In genomic region chr6:24882835-24883555, GRCh38 we compare ENCODE assay signal across 13 cellular contexts. TPM values are rescaled to one million over a fixed set of nuclear protein-coding genes. Genes with fewer than 3 reads are reported as not detected.
DNase-seq lines count a peak whose midpoint lies in the region; ATAC-seq and TF ChIP-seq lines count a peak whose summit lies in the region.
"Had no signal": no experiment of that assay in that cellular context is flagged by ENCODE, and none has a peak within 500 bp of the region (broad histone marks: within the 10 kb centered on the region; RNA-seq: fewer than 3 reads in every experiment).

No MANE protein-coding gene starts in this region.

- H3K27me3 ChIP-seq in BLaER1 (no peaks in the 10 kb centered on the region), mesendoderm (ENCODE audit: insufficient read depth, low read length, poor library complexity) (no peaks in the 10 kb centered on the region), colonic mucosa (no peaks in the 10 kb centered on the region)
- H3K27me3 ChIP-seq: breast epithelium had no signal

- H3K4me3 ChIP-seq in BLaER1: no peak overlapping the region
- H3K4me3 ChIP-seq in GM12865 (ENCODE audit: low read depth, low read length): no peak overlapping the region
- no peak overlapping the region for H3K4me3 ChIP-seq in mesendoderm (ENCODE audit: low read length)
- H3K4me3 ChIP-seq in colonic mucosa: no peak overlapping the region
- H3K4me3 ChIP-seq: breast epithelium had no signal

- peaks cover 6% of the 10 kb centered on the region for H3K9me3 Mint-ChIP-seq in activated CD8-positive, alpha-beta T cell treated with anti-CD3 and anti-CD28 coated beads, Interleukin-2, amount 10 ng/mL, durations not matched to agents 7 days and 5 days (ENCODE audit: insufficient read depth)
- H3K9me3 Mint-ChIP-seq in glutamatergic neuron (ENCODE audit: unreplicated experiment): peaks cover 1% of the 10 kb centered on the region
- H3K9me3 Mint-ChIP-seq: endodermal cell had no signal

- H3K27me3 Mint-ChIP-seq in activated CD8-positive, alpha-beta T cell treated with anti-CD3 and anti-CD28 coated beads, Interleukin-2, amount 10 ng/mL, durations not matched to agents 7 days and 5 days (ENCODE audit: low read depth): no peaks in the 10 kb centered on the region
- H3K27me3 Mint-ChIP-seq in glutamatergic neuron (ENCODE audit: unreplicated experiment): peaks cover 7% of the 10 kb centered on the region

- no peak overlapping the region for H3K18ac ChIP-seq in mesendoderm (ENCODE audit: low read length)

- H3K79me1 ChIP-seq in mesendoderm (ENCODE audit: low read length): no peaks in the 10 kb centered on the region

- no peak overlapping the region for H3K56ac ChIP-seq in mesendoderm (ENCODE audit: low read length)

- no CpG with 5 or more reads among the region's 7 CpGs for WGBS in mesendoderm (ENCODE audit: extremely low coverage, insufficient coverage, low lambda C conversion rate)

- ATAC-seq in activated CD8-positive, alpha-beta T cell treated with anti-CD3 and anti-CD28 coated beads, Interleukin-2, amount 10 ng/mL, durations not matched to agents 7 days and 5 days: no peak
- no peak for ATAC-seq in HG02981 (IDR thresholded peaks at IDR 0.05; ENCODE audit: unreplicated experiment)
- no peak for ATAC-seq in HG03469 (IDR thresholded peaks at IDR 0.05; ENCODE audit: unreplicated experiment)

- peak overlapping the region; percentile 36 for H3K27ac Mint-ChIP-seq in activated CD8-positive, alpha-beta T cell treated with anti-CD3 and anti-CD28 coated beads, Interleukin-2, amount 10 ng/mL, durations not matched to agents 7 days and 5 days
- peak overlapping the region; percentile 31 for H3K27ac Mint-ChIP-seq in glutamatergic neuron (ENCODE audit: unreplicated experiment)
- H3K27ac Mint-ChIP-seq: endodermal cell had no signal

- peaks cover 18% of the 10 kb centered on the region for H3K9me3 ChIP-seq in BLaER1
- no peaks in the 10 kb centered on the region for H3K9me3 ChIP-seq in colonic mucosa
- H3K9me3 ChIP-seq: breast epithelium had no signal

- no peaks in the 10 kb centered on the region for H3K79me2 ChIP-seq in mesendoderm (ENCODE audit: control insufficient read depth, insufficient read depth, low read length)

- DNase-seq in GM12865 (ENCODE audit: low read depth) (peak; percentile 39), glutamatergic neuron (no peak), mesendoderm (no peak), colonic mucosa (no peak)
- DNase-seq in activated CD8-positive, alpha-beta T cell treated with anti-CD3 and anti-CD28 coated beads, Interleukin-2, amount 10 ng/mL, durations not matched to agents 7 days and 5 days: no peak
- DNase-seq: COR-L47, endodermal cell, NCI-H345 had no signal

- CTCF ChIA-PET in activated CD8-positive, alpha-beta T cell treated with anti-CD3 and anti-CD28 coated beads, Interleukin-2, amount 10 ng/mL, durations not matched to agents 7 days and 5 days (lab: Charles Lee): interaction anchor here (0.6 to 3.1 kb wide), 19 partner anchors 9 to 188 kb away, joined by 3 to 26 read pairs (median 4); no protein-coding TSS in a partner anchor

- no peak overlapping the region for H2BK5ac ChIP-seq in mesendoderm (ENCODE audit: low read length)

- no peak overlapping the region for H2AK5ac ChIP-seq in mesendoderm (ENCODE audit: low read length)

- no peak overlapping the region for H2BK15ac ChIP-seq in mesendoderm (replicated peaks; ENCODE audit: low read depth)

- POLR2A ChIA-PET in activated CD8-positive, alpha-beta T cell treated with anti-CD3 and anti-CD28 coated beads, Interleukin-2, amount 10 ng/mL, durations not matched to agents 7 days and 5 days (lab: Charles Lee): interaction anchor here (0.9 to 2.0 kb wide), 3 partner anchors 9 to 27 kb away, joined by 3 to 9 read pairs (median 3); no protein-coding TSS in a partner anchor

- H3K9ac ChIP-seq in BLaER1 (no peak overlapping the region), mesendoderm (ENCODE audit: low read length) (no peak overlapping the region), colonic mucosa (ENCODE audit: low read depth in 2 of 2, low read length in 2 of 2) (no peak overlapping the region)

- H4K8ac ChIP-seq in mesendoderm (ENCODE audit: low read depth, low read length): no peak overlapping the region

- H3K4me2 ChIP-seq in BLaER1 (peak overlapping the region; percentile 31), mesendoderm (ENCODE audit: low read length) (no peak overlapping the region)

- H4K5ac ChIP-seq in mesendoderm (ENCODE audit: low read length): no peak overlapping the region

- H3K23ac ChIP-seq in mesendoderm (ENCODE audit: low read length): no peak overlapping the region

- H3K36me3 ChIP-seq in BLaER1: peaks cover 13% of the 10 kb centered on the region
- no peaks in the 10 kb centered on the region for H3K36me3 ChIP-seq in mesendoderm (ENCODE audit: control insufficient read depth, insufficient read depth, low read length)
- no peaks in the 10 kb centered on the region for H3K36me3 ChIP-seq in colonic mucosa
- H3K36me3 ChIP-seq: breast epithelium had no signal

- no peak overlapping the region for H3K4ac ChIP-seq in mesendoderm (ENCODE audit: low read depth, low read length)

- no peak overlapping the region for H3K4me3 Mint-ChIP-seq in activated CD8-positive, alpha-beta T cell treated with anti-CD3 and anti-CD28 coated beads, Interleukin-2, amount 10 ng/mL, durations not matched to agents 7 days and 5 days
- H3K4me3 Mint-ChIP-seq in glutamatergic neuron (ENCODE audit: unreplicated experiment): no peak overlapping the region
- H3K4me3 Mint-ChIP-seq: endodermal cell had no signal

- H3K27ac ChIP-seq in BLaER1 (no peak overlapping the region), mesendoderm (ENCODE audit: low read depth, low read length) (no peak overlapping the region), colonic mucosa (no peak overlapping the region)

- peaks cover 25% of the 10 kb centered on the region for H3K4me1 ChIP-seq in BLaER1
- no peaks in the 10 kb centered on the region for H3K4me1 ChIP-seq in mesendoderm (ENCODE audit: control insufficient read depth, low read depth, low read length)
- no peaks in the 10 kb centered on the region for H3K4me1 ChIP-seq in colonic mucosa
- H3K4me1 ChIP-seq: breast epithelium had no signal

- H4K20me1 ChIP-seq in BLaER1: no peaks in the 10 kb centered on the region

- intact Hi-C loops in colonic mucosa (cut with DNase I): no loop called here

- H2BK120ac ChIP-seq in mesendoderm (ENCODE audit: low read depth, low read length): no peak overlapping the region

- TF ChIP-seq CTCF in GM12865 (IDR thresholded peaks at IDR 0.05; ENCODE audit: insufficient read depth, low read depth, low read length, missing control alignments) (no peak), glutamatergic neuron (IDR thresholded peaks at IDR 0.05; ENCODE audit: partially characterized antibody, unreplicated experiment) (no peak), colonic mucosa (IDR thresholded peaks at IDR 0.05) (no peak)

- H3K36me3 Mint-ChIP-seq in activated CD8-positive, alpha-beta T cell treated with anti-CD3 and anti-CD28 coated beads, Interleukin-2, amount 10 ng/mL, durations not matched to agents 7 days and 5 days (ENCODE audit: low read depth): peaks cover 76% of the 10 kb centered on the region
- H3K36me3 Mint-ChIP-seq in glutamatergic neuron (ENCODE audit: unreplicated experiment): peaks cover 2% of the 10 kb centered on the region

- peaks cover 61% of the 10 kb centered on the region for H3K4me1 Mint-ChIP-seq in activated CD8-positive, alpha-beta T cell treated with anti-CD3 and anti-CD28 coated beads, Interleukin-2, amount 10 ng/mL, durations not matched to agents 7 days and 5 days (ENCODE audit: low read depth)
- H3K4me1 Mint-ChIP-seq in glutamatergic neuron (ENCODE audit: low read depth, unreplicated experiment): peaks cover 23% of the 10 kb centered on the region

RNA-seq across cellular contexts. Expression of gene RIPOR2, which starts 52.8 kb away (rescaled TPM):
- total RNA-seq in activated CD8-positive, alpha-beta T cell treated with anti-CD3 and anti-CD28 coated beads, Interleukin-2, amount 10 ng/mL, durations not matched to agents 7 days and 5 days: 100 to 1,000 TPM; 154 to 156 TPM
- total RNA-seq in glutamatergic neuron (ENCODE audit: unreplicated experiment) (82.2 TPM), colonic mucosa (1 to 10 TPM; 1.8 to 2.0 TPM)
- 2.4 TPM for polyA plus RNA-seq in mesendoderm (2013, experiment 1 of 2)
- polyA plus RNA-seq in mesendoderm (2013, experiment 2 of 2): 2.5 TPM
- total RNA-seq: glomerular endothelial cell had no signal

Comparison
In these comparisons a context has a peak if more than half of its experiments do, and no peak if none do; other contexts are left out.
1. RNA of gene RIPOR2, which starts 52.8 kb away (total RNA-seq): 154 to 156 TPM in activated CD8-positive, alpha-beta T cell treated with anti-CD3 and anti-CD28 coated beads, Interleukin-2, amount 10 ng/mL, durations not matched to agents 7 days and 5 days and 82.2 TPM in glutamatergic neuron (single experiment); 1.8 to 2.0 TPM in colonic mucosa; every median in the first group is over 10 times any median in the second.